In the genomic region with DNA sequence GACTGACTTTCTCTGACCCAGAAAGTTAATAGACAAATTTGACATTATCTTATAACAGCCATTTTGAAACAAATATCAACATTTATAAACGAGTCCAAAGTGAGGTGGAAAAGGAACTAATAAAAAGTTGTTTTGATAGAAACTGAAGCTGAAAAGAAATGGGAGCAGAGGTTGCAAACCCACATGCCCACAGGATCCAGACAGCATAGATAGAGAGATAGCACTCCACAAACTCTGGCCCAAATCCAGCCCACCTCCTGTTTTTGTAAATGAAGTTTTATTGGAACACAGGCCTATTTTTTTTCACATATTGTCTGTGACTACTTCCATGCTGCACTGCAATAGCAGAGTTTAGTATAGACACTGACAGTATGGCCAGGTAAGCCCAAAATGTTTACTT, we compare ENCODE assay signal across 16 cellular contexts.
"Had no signal": no experiment of that assay in that cellular context is flagged by ENCODE, and none has a peak within 500 bp of the region (broad histone marks: within the 10 kb centered on the region; RNA-seq: fewer than 3 reads in every experiment).

No MANE protein-coding gene starts in this region.

- DNase-seq: activated CD4-positive, alpha-beta T cell treated with anti-CD3 and anti-CD28 coated beads, Interleukin-2, amount 50 U/mL, for 1 hour; activated CD8-positive, alpha-beta memory T cell treated with anti-CD3 and anti-CD28 coated beads for 24 hours; activated gamma-delta T cell treated with Interleukin-2 at 50 U/mL for 16 hours; activated naive CD8-positive, alpha-beta T cell treated with anti-CD3 and anti-CD28 coated beads for 36 hours; erythroblast; left ventricle myocardium superior; mesenchymal stem cell; natural killer cell; occipital lobe; small intestine; stimulated activated naive CD8-positive, alpha-beta T cell treated with anti-CD3 and anti-CD28 coated beads, Interleukin-15, Interleukin-2, amounts not matched to agents 100 U/mL and 50 U/mL, for 24 hours; SW 1271 had no signal

- H3K36me3 ChIP-seq: breast epithelium, suprapubic skin had no signal

- H3K27ac ChIP-seq: breast epithelium, suprapubic skin had no signal

- H3K4me3 ChIP-seq: breast epithelium, suprapubic skin had no signal

- ATAC-seq: activated CD4-positive, CD25-positive, alpha-beta regulatory T cell treated with anti-CD3 and anti-CD28 coated beads, Interleukin-2, amount 50 U/mL, for 24 hours; left ventricle myocardium superior; natural killer cell; right cardiac atrium; stimulated activated naive CD8-positive, alpha-beta T cell treated with anti-CD3 and anti-CD28 coated beads, Interleukin-15, Interleukin-2, amounts not matched to agents 100 U/mL and 50 U/mL, for 24 hours had no signal
